10 cellular contexts compared by ENCODE assay signal in the genomic region with DNA sequence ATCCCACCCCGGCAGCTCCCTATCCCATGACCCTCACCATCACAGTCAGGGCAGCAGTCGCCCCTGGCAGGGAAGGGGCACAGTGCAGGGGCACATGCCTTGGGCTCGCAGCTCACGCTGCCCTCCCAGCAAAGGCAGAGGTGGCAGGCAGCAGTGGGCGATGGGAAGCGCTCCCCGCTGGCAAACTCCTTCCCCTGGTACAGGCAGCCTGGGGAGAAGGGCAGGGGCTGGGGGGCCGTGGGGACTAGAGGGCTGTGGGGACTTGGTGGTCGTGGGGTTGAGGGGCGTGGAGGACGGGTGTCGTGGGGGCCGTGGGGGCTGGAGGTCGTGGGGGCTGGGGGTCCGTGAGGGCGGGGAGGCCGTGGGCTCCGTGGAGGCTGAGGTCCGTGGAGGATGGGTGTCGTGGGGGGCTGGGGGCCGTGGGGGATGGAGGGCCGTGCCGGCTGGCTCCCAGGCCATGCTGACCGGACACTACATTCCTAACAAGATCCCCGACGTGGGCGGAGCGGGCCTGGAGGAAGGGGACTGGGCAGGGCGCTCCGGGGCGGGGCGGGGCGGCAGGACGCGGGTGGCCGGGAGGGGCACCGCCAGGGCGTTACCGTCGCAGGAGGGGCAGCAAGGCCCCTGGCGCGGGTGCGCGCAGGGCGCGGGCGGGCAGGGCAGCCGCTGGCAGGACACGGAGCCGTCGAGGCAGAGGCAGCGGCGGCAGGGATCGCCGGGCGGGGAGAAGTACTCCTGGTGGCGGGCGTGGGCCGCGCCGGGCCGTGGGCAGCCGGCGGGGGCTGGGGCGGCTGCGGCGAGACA. TPM values are rescaled to one million over a fixed set of nuclear protein-coding genes. Genes with fewer than 3 reads are reported as not detected.
DNase-seq lines count a peak whose midpoint lies in the region; ATAC-seq, FAIRE-seq and TF ChIP-seq lines count a peak whose summit lies in the region.
"Had no signal": no experiment of that assay in that cellular context is flagged by ENCODE, and none has a peak within 500 bp of the region (broad histone marks: within the 10 kb centered on the region; RNA-seq: fewer than 3 reads in every experiment).

No MANE protein-coding gene starts in this region.

- H3K4me1 ChIP-seq in K562 (replicated peaks in 1 of 2; ENCODE audit: control insufficient read depth in 2 of 2, insufficient read depth in 2 of 2, low read length in 2 of 2): peaks cover 0 to 53% of the 10 kb centered on the region in 2 experiments; a peak in 3 of 5 replicates
- peaks cover 5 to 19% (median 7%) of the 10 kb centered on the region in 4 donors for H3K4me1 ChIP-seq in transverse colon
- no peaks in the 10 kb centered on the region for H3K4me1 ChIP-seq in OCI-LY7 (ENCODE audit: insufficient read depth, low read length, poor library complexity, severe bottlenecking)

- no peaks in the 10 kb centered on the region for H3K9me2 ChIP-seq in OCI-LY7 (ENCODE audit: insufficient read depth, low read length)

- no peaks in the 10 kb centered on the region for H3K36me3 ChIP-seq in K562 (ENCODE audit: control insufficient read depth, insufficient read depth, low read length)
- H3K36me3 ChIP-seq in transverse colon: no peaks in the 10 kb centered on the region
- H3K36me3 ChIP-seq in OCI-LY7 (ENCODE audit: insufficient read depth, low read length): no peaks in the 10 kb centered on the region

- peak overlapping the region; percentile 57 for H2AFZ ChIP-seq in K562 (ENCODE audit: low read depth, low read length)
- no peak overlapping the region for H2AFZ ChIP-seq in OCI-LY7 (ENCODE audit: low read length)

- no peaks in the 10 kb centered on the region; the same call in 1 of the 2 replicates for H4K20me1 ChIP-seq in K562 (replicated peaks; ENCODE audit: control insufficient read depth, insufficient read depth, low read length)
- H4K20me1 ChIP-seq in OCI-LY7 (ENCODE audit: insufficient read depth, low read length): no peaks in the 10 kb centered on the region

- H3K9me3 Mint-ChIP-seq in activated CD8-positive, alpha-beta memory T cell treated with anti-CD3 and anti-CD28 coated beads, Interleukin-2, amount 10 ng/mL, durations not matched to agents 7 days and 5 days (ENCODE audit: low read depth): no peaks in the 10 kb centered on the region

- TF ChIP-seq EP300 in K562 (IDR thresholded peaks at IDR 0.05; ENCODE audit: low read length): no peak
- TF ChIP-seq EP300 in transverse colon (IDR thresholded peaks at IDR 0.05; ENCODE audit: low read depth): no peak

- ATAC-seq in activated CD8-positive, alpha-beta memory T cell treated with anti-CD3 and anti-CD28 coated beads, Interleukin-2, amount 10 ng/mL, durations not matched to agents 7 days and 5 days: peak; percentile 17
- peak; percentile 30 for ATAC-seq in K562
- no peak for ATAC-seq in HG03432 (IDR thresholded peaks at IDR 0.05; ENCODE audit: unreplicated experiment)

- FAIRE-seq in K562 (lab: Jason Lieb, UNC): no peak

- peak overlapping the region; percentile 24; the same call in 1 of the 2 replicates for H3K4me3 ChIP-seq in K562
- H3K4me3 ChIP-seq in transverse colon: peak overlapping the region in 2 of 4 donors; percentile 35 to 44
- no peak overlapping the region for H3K4me3 ChIP-seq in OCI-LY7 (ENCODE audit: low read depth, low read length, poor library complexity, severe bottlenecking)

- TF ChIP-seq POLR2A in K562 (conservative IDR thresholded peaks at IDR 0.05): no peak
- TF ChIP-seq POLR2A in transverse colon (IDR thresholded peaks at IDR 0.05): no peak

- BruUV-seq in K562 (replicated peaks; lab: Mats Ljungman, UMichigan): no TSS peak
- BruUV-seq in OCI-LY7 (replicated peaks; lab: Mats Ljungman, UMichigan): no TSS peak

- H3K4me1 Mint-ChIP-seq in activated CD8-positive, alpha-beta memory T cell treated with anti-CD3 and anti-CD28 coated beads, Interleukin-2, amount 10 ng/mL, durations not matched to agents 7 days and 5 days: no peaks in the 10 kb centered on the region

- H3K4me2 ChIP-seq in K562 (ENCODE audit: insufficient read depth, low read length) (peak overlapping the region; percentile 45; the same call in 1 of the 2 replicates), OCI-LY7 (ENCODE audit: low read length) (no peak overlapping the region)

- H3K27ac ChIP-seq in K562 (ENCODE audit: extremely low read depth, low read depth, low read length) (no peak overlapping the region), transverse colon (no peak overlapping the region), OCI-LY7 (ENCODE audit: low read depth, low read length, poor library complexity, severe bottlenecking) (no peak overlapping the region)

- H3K27me3 ChIP-seq in K562 (ENCODE audit: control insufficient read depth in 2 of 2, insufficient read depth in 2 of 2, low read length in 2 of 2) (peaks cover 14 to 49% of the 10 kb centered on the region in 2 experiments), transverse colon (peaks cover 26% of the 10 kb centered on the region)

- TF ChIP-seq CTCF in K562 (IDR thresholded peaks at IDR 0.05 in 2 of 3, conservative IDR thresholded peaks at IDR 0.05 in 1 of 3; ENCODE audit: insufficient read depth in 2 of 3, low read depth in 1 of 3, low read length in 3 of 3) (no peak), transverse colon (IDR thresholded peaks at IDR 0.05) (no peak), OCI-LY7 (conservative IDR thresholded peaks at IDR 0.05; ENCODE audit: low read length) (no peak)

- intact Hi-C loops in K562 (cut with micrococcal nuclease): no loop called here
- intact Hi-C loops in transverse colon (cut with DNase I; ENCODE audit: low total_unique reads): no loop called here
- intact Hi-C loops in OCI-LY7 (cut with micrococcal nuclease; ENCODE audit: unreplicated experiment): no loop called here

- in situ Hi-C loops in K562 (cut with MboI): no loop called here
- in situ Hi-C loops in transverse colon (cut with MboI; ENCODE audit: low pct_ligation_motif_present in 1 of 4, low pct_unique_long_range_greater_than_20kb in 1 of 4, low sequenced_read_pairs in 3 of 4): loop anchor here in 1 of 4 donors (25.0 kb wide), 1 partner anchor 278 kb away; no protein-coding TSS in a partner anchor

- CTCF ChIA-PET in activated CD8-positive, alpha-beta memory T cell treated with anti-CD3 and anti-CD28 coated beads, Interleukin-2, amount 10 ng/mL, durations not matched to agents 7 days and 5 days (lab: Charles Lee): no interaction called here
- CTCF ChIA-PET in K562 (lab: Yijun Ruan, JAX; ENCODE audit: low intra/inter-chr PET ratio): no interaction called here
- CTCF ChIA-PET in OCI-LY7 (lab: Charles Lee; ENCODE audit: unreplicated experiment): no interaction called here

- H3K9ac ChIP-seq in K562 (ENCODE audit: insufficient read depth in 1 of 2, low read depth in 2 of 2, low read length in 2 of 2): peak overlapping the region in 1 of 2 experiments; percentile 87; a peak in 3 of 4 replicates

- no peak for TF ChIP-seq RAD21 in K562 (CRISPR knock-in tag; conservative IDR thresholded peaks at IDR 0.05 in 1 of 2, IDR thresholded peaks at IDR 0.05 in 1 of 2)

- no peak for DNase-seq in activated CD8-positive, alpha-beta memory T cell treated with anti-CD3 and anti-CD28 coated beads, Interleukin-2, amount 10 ng/mL, durations not matched to agents 7 days and 5 days
- DNase-seq in activated CD8-positive, alpha-beta memory T cell treated with anti-CD3 and anti-CD28 coated beads, Interleukin-2, amount 50 U/mL, for 48 hours: no peak
- peak in 2 of 4 experiments; percentile 90 to 91 for DNase-seq in K562 (ENCODE audit: extremely low read depth in 1 of 4, low spot score in 3 of 4)
- peak; percentile 91 for DNase-seq in islet precursor cell
- peak; percentile 74 for DNase-seq in transverse colon
- no peak for DNase-seq in NCI-H345 (lab: John Stamatoyannopoulos, UW)
- no peak for DNase-seq in OCI-LY7 (ENCODE audit: low spot score)
- DNase-seq: activated CD4-positive, alpha-beta T cell treated with anti-CD3 and anti-CD28 coated beads for 48 hours; NCI-H2029 treated with DMSO at 0.1 percent for 48 hours had no signal

- no peak overlapping the region for H3K4me3 Mint-ChIP-seq in activated CD8-positive, alpha-beta memory T cell treated with anti-CD3 and anti-CD28 coated beads, Interleukin-2, amount 10 ng/mL, durations not matched to agents 7 days and 5 days

- no peaks in the 10 kb centered on the region for H3K9me1 ChIP-seq in K562 (ENCODE audit: control insufficient read depth, insufficient read depth, low read length)

- 12% methylated on average over 38 of the region's 67 CpGs for WGBS in K562 (ENCODE audit: insufficient coverage, low coverage, missing lambda C conversion rate)
- WGBS in transverse colon (ENCODE audit: low coverage in 1 of 2), 2 donors: 26% methylated on average over 42 of the region's 67 CpGs; no CpG with 5 or more reads in 1 of the 2 donors

- H3K9me3 ChIP-seq in K562 (replicated peaks; ENCODE audit: control insufficient read depth, insufficient read depth, low read depth, low read length) (peaks cover 4% of the 10 kb centered on the region), transverse colon (no peaks in the 10 kb centered on the region), OCI-LY7 (ENCODE audit: low read length) (no peaks in the 10 kb centered on the region)

- H3K79me2 ChIP-seq in K562 (ENCODE audit: control insufficient read depth, insufficient read depth, low read length): no peaks in the 10 kb centered on the region
- no peaks in the 10 kb centered on the region for H3K79me2 ChIP-seq in OCI-LY7 (ENCODE audit: insufficient read depth, low read depth, low read length)

- H3K27ac Mint-ChIP-seq in activated CD8-positive, alpha-beta memory T cell treated with anti-CD3 and anti-CD28 coated beads, Interleukin-2, amount 10 ng/mL, durations not matched to agents 7 days and 5 days: no peak overlapping the region

- H3K36me3 Mint-ChIP-seq in activated CD8-positive, alpha-beta memory T cell treated with anti-CD3 and anti-CD28 coated beads, Interleukin-2, amount 10 ng/mL, durations not matched to agents 7 days and 5 days: no peaks in the 10 kb centered on the region

- H3K27me3 Mint-ChIP-seq in activated CD8-positive, alpha-beta memory T cell treated with anti-CD3 and anti-CD28 coated beads, Interleukin-2, amount 10 ng/mL, durations not matched to agents 7 days and 5 days: peaks cover 16% of the 10 kb centered on the region

- POLR2A ChIA-PET in K562 (lab: Yijun Ruan, JAX) (interaction anchor here (1.2 kb wide), 1 partner anchor 201 kb away, joined by 3 read pairs; no protein-coding TSS in a partner anchor), OCI-LY7 (lab: Charles Lee) (interaction anchor here (0.6 to 0.7 kb wide), 2 partner anchors 397 to 422 kb away, joined by 3 to 5 read pairs; no protein-coding TSS in a partner anchor)

RNA-seq across cellular contexts. Expression of a gene that starts 20.0 kb away (rescaled TPM):
- under 1 TPM; 0.20 to 0.52 TPM for total RNA-seq in activated CD8-positive, alpha-beta memory T cell treated with anti-CD3 and anti-CD28 coated beads, Interleukin-2, amount 10 ng/mL, durations not matched to agents 7 days and 5 days
- total RNA-seq in K562 (2011; cell fraction: chromatin; rRNA removed; ENCODE audit: low replicate concordance): 0.19 and 2.1 TPM in 2 replicates
- 0.79 and 1.3 TPM in 2 replicates for total RNA-seq in K562 (2011; cell fraction: nucleolus; rRNA removed)
- 0.73 and 0.84 TPM in 2 replicates for total RNA-seq in K562 (2011; cell fraction: nucleoplasm; rRNA removed)
- total RNA-seq in K562 (2014; rRNA removed): 0.09 TPM in 1 of 2 replicates, not detected in the other
- total RNA-seq in K562 (2014; rRNA removed; fragmentation: Illumina TruSeq; extraction: Trizol): not detected in 2 replicates
- total RNA-seq in K562 (2015; rRNA removed; fragmentation: Illumina TruSeq; extraction: Trizol): 0.15 TPM in 1 of 2 replicates, not detected in the other
- total RNA-seq in K562 (2021): 0.16 TPM in 1 of 2 replicates, not detected in the other
- 0.07 and 0.09 TPM in 2 replicates for polyA plus RNA-seq in K562 (2011; rRNA removed)
- polyA plus RNA-seq in K562 (2011; cell fraction: cytosol; rRNA removed): 0.15 TPM in 1 of 2 replicates, not detected in the other
- 0.86 and 1.5 TPM in 2 replicates for polyA plus RNA-seq in K562 (2011; cell fraction: nucleus; rRNA removed)
- 0.34 and 3.9 TPM in 2 replicates for polyA plus RNA-seq in K562 (2012)
- not detected in 2 replicates for polyA plus RNA-seq in K562 (2014; fragmentation: Illumina TruSeq; extraction: Trizol)
- under 1 TPM; 0.06 to 0.17 TPM for polyA plus RNA-seq in K562 (2014; fragmentation: Nextera tagmentation; extraction: Ambion mirVana)
- 0.09 and 0.15 TPM in 2 replicates for polyA plus RNA-seq in K562 (2014; rRNA removed)
- 0.11 TPM in 1 of 2 replicates, not detected in the other for polyA minus RNA-seq in K562 (2011; rRNA and poly(A)+ RNA removed)
- polyA minus RNA-seq in K562 (2011; cell fraction: cytosol; rRNA and poly(A)+ RNA removed): not detected in 2 replicates
- 0.54 and 0.67 TPM in 2 replicates for polyA minus RNA-seq in K562 (2011; cell fraction: nucleus; rRNA and poly(A)+ RNA removed)
- total RNA-seq in transverse colon: under 1 TPM in 3 of 4 donors, not detected in 1; 0.32 to 0.75 (median 0.68) TPM
- total RNA-seq in OCI-LY7 (2014; rRNA removed; shearing (Covaris generic)): 0.90 and 2.3 TPM in 2 replicates
- 1.4 TPM in 2 replicates for total RNA-seq in OCI-LY7 (2022)

RNA-seq across cellular contexts. Expression of a gene that starts 27.9 kb away (rescaled TPM):
- 100 to 1,000 TPM; 127 to 158 TPM for total RNA-seq in activated CD8-positive, alpha-beta memory T cell treated with anti-CD3 and anti-CD28 coated beads, Interleukin-2, amount 10 ng/mL, durations not matched to agents 7 days and 5 days
- total RNA-seq in K562 (2011; cell fraction: chromatin; rRNA removed; ENCODE audit: low replicate concordance): 21.6 and 54.5 TPM in 2 replicates
- total RNA-seq in K562 (2011; cell fraction: nucleolus; rRNA removed): 72.7 and 74.7 TPM in 2 replicates
- total RNA-seq in K562 (2011; cell fraction: nucleoplasm; rRNA removed): 70.9 and 89.2 TPM in 2 replicates
- 265 and 341 TPM in 2 replicates for total RNA-seq in K562 (2014; rRNA removed)
- 174 and 206 TPM in 2 replicates for total RNA-seq in K562 (2014; rRNA removed; fragmentation: Illumina TruSeq; extraction: Trizol)
- total RNA-seq in K562 (2015; rRNA removed; fragmentation: Illumina TruSeq; extraction: Trizol): 332 and 336 TPM in 2 replicates
- total RNA-seq in K562 (2021): 378 and 393 TPM in 2 replicates
- 507 and 542 TPM in 2 replicates for polyA plus RNA-seq in K562 (2011; rRNA removed)
- 869 and 1,641 TPM in 2 replicates for polyA plus RNA-seq in K562 (2011; cell fraction: cytosol; rRNA removed)
- 256 and 267 TPM in 2 replicates for polyA plus RNA-seq in K562 (2011; cell fraction: nucleus; rRNA removed)
- polyA plus RNA-seq in K562 (2012): 454 and 820 TPM in 2 replicates
- 604 and 714 TPM in 2 replicates for polyA plus RNA-seq in K562 (2014; fragmentation: Illumina TruSeq; extraction: Trizol)
- 1,000 to 10,000 TPM in 1 of 2 experiments, 100 to 1,000 TPM in 1; 733 to 1,123 TPM for polyA plus RNA-seq in K562 (2014; fragmentation: Nextera tagmentation; extraction: Ambion mirVana)
- polyA plus RNA-seq in K562 (2014; rRNA removed): 568 and 645 TPM in 2 replicates
- 83.2 and 101 TPM in 2 replicates for polyA minus RNA-seq in K562 (2011; rRNA and poly(A)+ RNA removed)
- polyA minus RNA-seq in K562 (2011; cell fraction: cytosol; rRNA and poly(A)+ RNA removed): 93.9 and 97.2 TPM in 2 replicates
- polyA minus RNA-seq in K562 (2011; cell fraction: nucleus; rRNA and poly(A)+ RNA removed): 35.3 and 68.5 TPM in 2 replicates
- 100 to 1,000 TPM in 1 of 4 donors, 10 to 100 TPM in 3; 25.5 to 128 (median 63.2) TPM for total RNA-seq in transverse colon
- total RNA-seq in OCI-LY7 (2014; rRNA removed; shearing (Covaris generic)): 84.9 and 108 TPM in 2 replicates
- total RNA-seq in OCI-LY7 (2022): 149 and 155 TPM in 2 replicates

RNA-seq across cellular contexts. Expression of a gene that starts 47.2 kb away (rescaled TPM):
- total RNA-seq in activated CD8-positive, alpha-beta memory T cell treated with anti-CD3 and anti-CD28 coated beads, Interleukin-2, amount 10 ng/mL, durations not matched to agents 7 days and 5 days: 10 to 100 TPM; 16.5 to 17.7 TPM
- not detected in 2 replicates for total RNA-seq in K562 (2011; cell fraction: chromatin; rRNA removed; ENCODE audit: low replicate concordance)
- total RNA-seq in K562 (2011; cell fraction: nucleolus; rRNA removed): not detected in 2 replicates
- not detected in 2 replicates for total RNA-seq in K562 (2011; cell fraction: nucleoplasm; rRNA removed)
- not detected in 2 replicates for total RNA-seq in K562 (2014; rRNA removed)
- not detected in 2 replicates for total RNA-seq in K562 (2014; rRNA removed; fragmentation: Illumina TruSeq; extraction: Trizol)
- not detected in 2 replicates for total RNA-seq in K562 (2015; rRNA removed; fragmentation: Illumina TruSeq; extraction: Trizol)
- 0.04 and 0.20 TPM in 2 replicates for total RNA-seq in K562 (2021)
- not detected in 2 replicates for polyA plus RNA-seq in K562 (2011; rRNA removed)
- not detected in 2 replicates for polyA plus RNA-seq in K562 (2011; cell fraction: cytosol; rRNA removed)
- 0.08 and 0.09 TPM in 2 replicates for polyA plus RNA-seq in K562 (2011; cell fraction: nucleus; rRNA removed)
- 0.10 TPM in 1 of 2 replicates, not detected in the other for polyA plus RNA-seq in K562 (2012)
- not detected in 2 replicates for polyA plus RNA-seq in K562 (2014; fragmentation: Illumina TruSeq; extraction: Trizol)
- polyA plus RNA-seq in K562 (2014; fragmentation: Nextera tagmentation; extraction: Ambion mirVana): not detected
- polyA plus RNA-seq in K562 (2014; rRNA removed): not detected in 2 replicates
- not detected in 2 replicates for polyA minus RNA-seq in K562 (2011; rRNA and poly(A)+ RNA removed)
- polyA minus RNA-seq in K562 (2011; cell fraction: cytosol; rRNA and poly(A)+ RNA removed): not detected in 2 replicates
- polyA minus RNA-seq in K562 (2011; cell fraction: nucleus; rRNA and poly(A)+ RNA removed): not detected in 2 replicates
- 1 to 10 TPM; 2.2 to 10.0 (median 6.2) TPM for total RNA-seq in transverse colon
- 3.9 and 8.2 TPM in 2 replicates for total RNA-seq in OCI-LY7 (2014; rRNA removed; shearing (Covaris generic))
- total RNA-seq in OCI-LY7 (2022): 15.8 and 21.9 TPM in 2 replicates

Comparison
In these comparisons a context has a peak if more than half of its experiments do, and no peak if none do; other contexts are left out.
1. DNase-seq: peak in islet precursor cell (single experiment) and transverse colon (single experiment); none in activated CD8-positive, alpha-beta memory T cell treated with anti-CD3 and anti-CD28 coated beads, Interleukin-2, amount 10 ng/mL, durations not matched to agents 7 days and 5 days (single experiment), activated CD8-positive, alpha-beta memory T cell treated with anti-CD3 and anti-CD28 coated beads, Interleukin-2, amount 50 U/mL, for 48 hours (single experiment), NCI-H345 (single experiment) and OCI-LY7 (single experiment).